Comparison of ENCODE assay signal across 8 cellular contexts in the genomic region with DNA sequence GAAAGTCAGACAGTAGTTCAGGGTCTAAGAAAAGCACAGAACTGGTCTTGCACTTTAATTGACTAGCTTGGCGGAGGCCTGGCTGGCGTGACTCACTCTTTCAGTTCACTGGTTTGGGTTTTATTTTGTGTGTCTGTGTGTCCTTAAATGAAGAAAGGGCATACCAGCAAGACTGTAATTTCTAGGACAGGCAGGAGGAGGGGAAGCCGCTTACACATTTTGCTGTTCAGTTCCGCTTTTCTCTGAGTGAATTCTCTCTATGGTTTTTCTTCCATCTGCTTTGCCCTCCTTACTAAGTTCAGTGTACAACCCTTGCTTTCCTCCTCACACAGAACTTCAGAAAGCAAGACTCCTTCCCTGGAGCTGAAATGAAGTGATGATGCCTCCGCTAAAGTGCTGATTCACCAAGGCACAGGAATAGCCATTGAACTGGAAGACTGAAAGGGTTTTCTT.
A peak's percentile ranks its signal among the peaks of the same experiment; 100 is the strongest.
DNase-seq lines count a peak whose midpoint lies in the region; ATAC-seq and TF ChIP-seq lines count a peak whose summit lies in the region.

No MANE protein-coding gene starts in this region.

- intact Hi-C loops in spleen (cut with DNase I; ENCODE audit: low total_unique reads) = loop anchor here (10.0 kb wide), 2 partner anchors 103 to 153 kb away; a partner anchor contains a TSS

- peak overlapping the region; percentile 49 to 85 (median 76) for H3K27ac ChIP-seq in spleen

- peaks cover 12 to 80% (median 54%) of the 10 kb centered on the region in 6 donors for H3K4me1 ChIP-seq in spleen

- no peaks in the 10 kb centered on the region for H3K4me1 Mint-ChIP-seq in effector memory CD8-positive, alpha-beta T cell (ENCODE audit: low read depth in 2 of 2)

- TF ChIP-seq CTCF in GM12864 (IDR thresholded peaks at IDR 0.05; ENCODE audit: low read depth, low read length, missing control alignments) (no peak), spleen (IDR thresholded peaks at IDR 0.05 in 8 of 11, conservative IDR thresholded peaks at IDR 0.05 in 3 of 11) (peak in 2 of 11 experiments; percentile 21 to 29)

- no peaks in the 10 kb centered on the region for H3K36me3 Mint-ChIP-seq in effector memory CD8-positive, alpha-beta T cell (ENCODE audit: insufficient read depth)

- H3K4me3 Mint-ChIP-seq in effector memory CD8-positive, alpha-beta T cell = no peak overlapping the region

- ATAC-seq in GM21717 (IDR thresholded peaks at IDR 0.05; ENCODE audit: unreplicated experiment) = peak; percentile 54
- no peak for ATAC-seq in effector memory CD8-positive, alpha-beta T cell (replicated peaks)

- H3K27me3 ChIP-seq in MG63 (no peaks in the 10 kb centered on the region), spleen (replicated peaks in 1 of 7) (no peaks in the 10 kb centered on the region)

- H3K36me3 ChIP-seq in MG63 (peaks cover 11% of the 10 kb centered on the region), spleen (peaks cover 0 to 43% (median 19%) of the 10 kb centered on the region in 6 donors)

- no peak for TF ChIP-seq POLR2A in spleen (IDR thresholded peaks at IDR 0.05)

- no peaks in the 10 kb centered on the region for H3K9me3 Mint-ChIP-seq in effector memory CD8-positive, alpha-beta T cell

- H3K4me3 ChIP-seq in GM12864 (ENCODE audit: low read depth, low read length) (peak overlapping the region; percentile 14; the same call in 1 of the 2 replicates), MG63 (no peak overlapping the region), spleen (no peak overlapping the region)

- H3K27ac Mint-ChIP-seq in effector memory CD8-positive, alpha-beta T cell = no peak overlapping the region

- H3K27me3 Mint-ChIP-seq in effector memory CD8-positive, alpha-beta T cell = peaks cover 1 to 11% of the 10 kb centered on the region in 2 donors

- H3K9me3 ChIP-seq in MG63 = no peaks in the 10 kb centered on the region
- no peaks in the 10 kb centered on the region for H3K9me3 ChIP-seq in spleen

- WGBS in spleen, 5 donors = 23 to 48% (median 39%) methylated on average over 5 of the region's 5 CpGs

- DNase-seq in GM12864 (ENCODE audit: low read depth) (peak; percentile 92), MG63 (peak; percentile 84), fibroblast of gingiva (ENCODE audit: low read depth) (peak; percentile 33), spleen (no peak), SHP77 (lab: John Stamatoyannopoulos, UW) (no peak), middle frontal gyrus (ENCODE audit: extremely low spot score, low spot score) (no peak)
- DNase-seq in effector memory CD8-positive, alpha-beta T cell = no peak

Comparison
In these comparisons a context has a peak if more than half of its experiments do, and no peak if none do; other contexts are left out.
1. DNase-seq: peak in GM12864 (single experiment), MG63 (single experiment) and fibroblast of gingiva (single experiment); none in spleen (single experiment), effector memory CD8-positive, alpha-beta T cell (0 of 3), SHP77 (0 of 2) and middle frontal gyrus (single experiment).